In genomic region chr5:119176785-119177184, GRCh38 we compare ENCODE assay signal across 34 cellular contexts.
"Had no signal": no experiment of that assay in that cellular context is flagged by ENCODE, and none has a peak within 500 bp of the region (broad histone marks: within the 10 kb centered on the region; RNA-seq: fewer than 3 reads in every experiment).

No MANE protein-coding gene starts in this region.

- H3K27me3 ChIP-seq: MG63 had no signal

- H3K4me3 ChIP-seq: MG63 had no signal

- H3K9me3 ChIP-seq: MG63 had no signal

- DNase-seq: Kasumi-1, MG63, MM.1S, MV-4-11, NCI-H1048, NCI-H1092, NCI-H1092 treated with DMSO at 0.1 percent for 48 hours, NCI-H1105, NCI-H1105 treated with DMSO at 0.1 percent for 48 hours, NCI-H1417, NCI-H1417 treated with DMSO at 0.1 percent for 48 hours, NCI-H1436, NCI-H1436 treated with DMSO at 0.1 percent for 48 hours, NCI-H146, NCI-H1694, NCI-H1694 treated with DMSO at 0.1 percent for 48 hours, NCI-H187, NCI-H187 treated with DMSO at 0.1 percent for 48 hours, NCI-H1930, NCI-H2029, NCI-H2029 treated with DMSO at 0.1 percent for 48 hours, NCI-H2081, NCI-H2081 treated with DMSO at 0.1 percent for 48 hours, NCI-H2107, NCI-H2171, NCI-H2171 treated with DMSO at 0.1 percent for 48 hours, NCI-H2227 treated with DMSO at 0.1 percent for 48 hours, NCI-H226, NCI-H345, NCI-H446, NCI-H446 treated with DMSO at 0.1 percent for 48 hours, NCI-H510A, NCI-H510A treated with DMSO at 0.1 percent for 48 hours, NCI-H524 had no signal
